ENCODE assay signal across 16 cellular contexts in the genomic region with DNA sequence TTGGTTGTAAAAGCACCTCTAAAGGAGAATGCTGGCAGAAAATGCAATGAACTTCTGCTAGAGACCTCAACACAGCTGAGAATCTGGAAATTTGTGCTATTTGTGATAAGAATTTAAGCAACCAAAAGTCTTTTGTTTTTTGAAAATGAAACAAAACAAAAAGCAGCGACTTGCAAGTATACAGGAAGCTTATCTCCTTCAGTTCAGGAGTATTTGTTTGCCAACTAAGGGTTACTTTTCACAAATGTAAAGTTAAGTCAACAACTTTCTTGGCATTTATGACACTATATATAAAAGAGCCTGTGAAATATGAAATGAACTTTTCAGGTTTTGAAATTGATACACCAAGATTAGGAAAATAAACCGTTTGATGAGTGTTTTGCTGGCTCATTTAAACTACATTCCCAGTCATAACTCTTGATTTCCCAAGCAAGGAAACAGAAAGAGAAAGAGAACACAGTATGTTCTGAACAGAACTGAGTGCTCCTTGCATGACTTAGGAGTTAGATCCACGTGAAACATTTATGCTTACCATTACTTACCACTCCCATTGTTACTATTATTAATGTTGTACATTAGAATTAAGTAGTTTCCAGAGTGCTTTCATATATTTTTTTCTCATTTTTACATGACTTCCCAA.
DNase-seq lines count a peak whose midpoint lies in the region; ATAC-seq and TF ChIP-seq lines count a peak whose summit lies in the region.
"Had no signal": no experiment of that assay in that cellular context is flagged by ENCODE, and none has a peak within 500 bp of the region (broad histone marks: within the 10 kb centered on the region; RNA-seq: fewer than 3 reads in every experiment).

No MANE protein-coding gene starts in this region.

- no peak overlapping the region for H3K4me2 ChIP-seq in SK-N-SH

- no peak for TF ChIP-seq EP300 in SK-N-SH (IDR thresholded peaks at IDR 0.05; ENCODE audit: borderline replicate concordance in 1 of 2, low read depth in 1 of 2, low read length in 1 of 2)

- peak overlapping the region; percentile 16; the same call in 1 of the 2 replicates for H2AFZ ChIP-seq in SK-N-SH (ENCODE audit: low read depth)

- peaks cover 7% of the 10 kb centered on the region for H3K4me1 Mint-ChIP-seq in activated CD4-positive, alpha-beta memory T cell treated with anti-CD3 and anti-CD28 coated beads, Interleukin-2, amount 10 ng/mL, durations not matched to agents 7 days and 5 days

- peak overlapping the region in 1 of 2 experiments; percentile 39; a peak in 1 of 4 replicates for H3K27ac ChIP-seq in SK-N-SH (ENCODE audit: low read depth in 2 of 2, low read length in 1 of 2)
- H3K27ac ChIP-seq in colonic mucosa: peak overlapping the region; percentile 24
- peak overlapping the region; percentile 47 for H3K27ac ChIP-seq in lower lobe of right lung
- peak overlapping the region; percentile 5 for H3K27ac ChIP-seq in urinary bladder (ENCODE audit: low read depth)
- H3K27ac ChIP-seq: 22Rv1, cardiac muscle cell, RWPE1, WERI-Rb-1 had no signal

- H4K20me1 ChIP-seq in SK-N-SH (ENCODE audit: insufficient read depth): no peaks in the 10 kb centered on the region

- H3K27me3 ChIP-seq in SK-N-SH (ENCODE audit: insufficient read depth): peaks cover 6% of the 10 kb centered on the region; the same call in 1 of the 2 replicates
- no peaks in the 10 kb centered on the region for H3K27me3 ChIP-seq in colonic mucosa
- H3K27me3 ChIP-seq in lower lobe of right lung (ENCODE audit: low read depth): no peaks in the 10 kb centered on the region
- 0 out of 2 replicates have a peak, but pooled peaks cover 4% of the 10 kb centered on the region for H3K27me3 ChIP-seq in BE2C
- H3K27me3 ChIP-seq: cardiac muscle cell had no signal

- H3K9me3 ChIP-seq in SK-N-SH (no peaks in the 10 kb centered on the region), colonic mucosa (no peaks in the 10 kb centered on the region), lower lobe of right lung (no peaks in the 10 kb centered on the region), BE2C (no peaks in the 10 kb centered on the region)

- DNase-seq in SK-N-SH (no peak), colonic mucosa (no peak), lower lobe of right lung (no peak), HEK293T (ENCODE audit: extremely low spot score) (no peak), BE2C (no peak)
- DNase-seq in activated CD4-positive, alpha-beta memory T cell treated with anti-CD3 and anti-CD28 coated beads, Interleukin-2, amount 10 ng/mL, durations not matched to agents 7 days and 5 days: no peak
- DNase-seq: activated T-cell treated with anti-CD3 and anti-CD28 coated beads, Interleukin-2, amount 50 U/mL, for 1 hour; COR-L47; NCI-H2171; stimulated activated naive CD8-positive, alpha-beta T cell treated with anti-CD3 and anti-CD28 coated beads, Interleukin-15, amount 100 ng/mL, for 72 hours; WERI-Rb-1 had no signal

- H3K79me2 ChIP-seq in SK-N-SH (ENCODE audit: insufficient read depth): no peaks in the 10 kb centered on the region

- no peak overlapping the region for H3K4me3 Mint-ChIP-seq in activated CD4-positive, alpha-beta memory T cell treated with anti-CD3 and anti-CD28 coated beads, Interleukin-2, amount 10 ng/mL, durations not matched to agents 7 days and 5 days
- H3K4me3 Mint-ChIP-seq: stimulated activated naive CD8-positive, alpha-beta T cell treated with anti-CD3 and anti-CD28 coated beads, Interleukin-15, amount 100 ng/mL, for 72 hours had no signal

- H3K4me3 ChIP-seq in SK-N-SH (ENCODE audit: low read depth in 2 of 2, low read length in 1 of 2) (no peak overlapping the region; a peak in 1 of 4 replicates), colonic mucosa (no peak overlapping the region), lower lobe of right lung (no peak overlapping the region), urinary bladder (ENCODE audit: low read depth, low read length) (peak overlapping the region; percentile 28), BE2C (ENCODE audit: low read depth, low read length) (no peak overlapping the region)
- H3K4me3 ChIP-seq: cardiac muscle cell had no signal

- CTCF ChIA-PET in SK-N-SH (lab: Yijun Ruan, JAX) (no interaction called here), HEK293T (lab: Yijun Ruan, JAX) (no interaction called here)
- CTCF ChIA-PET in activated CD4-positive, alpha-beta memory T cell treated with anti-CD3 and anti-CD28 coated beads, Interleukin-2, amount 10 ng/mL, durations not matched to agents 7 days and 5 days (lab: Charles Lee): no interaction called here

- no peaks in the 10 kb centered on the region for H3F3A ChIP-seq in SK-N-SH (replicated peaks; ENCODE audit: insufficient read depth)

- ATAC-seq in SK-N-SH treated with all-trans-retinoic acid at 6 μM for 48 hours (no peak), lower lobe of right lung (peak; percentile 52 to 72)
- ATAC-seq: stimulated activated naive CD8-positive, alpha-beta T cell treated with anti-CD3 and anti-CD28 coated beads, Interleukin-15, amount 100 ng/mL, for 72 hours had no signal

- TF ChIP-seq RAD21 in SK-N-SH (IDR thresholded peaks at IDR 0.05; ENCODE audit: low read length): no peak

- POLR2A ChIA-PET in SK-N-SH (lab: Yijun Ruan, JAX): no interaction called here
- POLR2A ChIA-PET in activated CD4-positive, alpha-beta memory T cell treated with anti-CD3 and anti-CD28 coated beads, Interleukin-2, amount 10 ng/mL, durations not matched to agents 7 days and 5 days (lab: Charles Lee): no interaction called here
- POLR2A ChIA-PET in HEK293T (lab: Yijun Ruan, JAX): no interaction called here

- H3K4me1 ChIP-seq in SK-N-SH (ENCODE audit: control insufficient read depth in 1 of 2, insufficient read depth in 2 of 2, low read depth in 1 of 2, low read length in 1 of 2) (no peaks in the 10 kb centered on the region), colonic mucosa (peaks cover 7% of the 10 kb centered on the region), lower lobe of right lung (peaks cover 20% of the 10 kb centered on the region), urinary bladder (ENCODE audit: insufficient read depth) (no peaks in the 10 kb centered on the region), BE2C (no peaks in the 10 kb centered on the region)

- H3K36me3 ChIP-seq in SK-N-SH (replicated peaks in 1 of 2; ENCODE audit: control insufficient read depth in 1 of 2, insufficient read depth in 2 of 2, low read length in 1 of 2) (no peaks in the 10 kb centered on the region), colonic mucosa (no peaks in the 10 kb centered on the region), lower lobe of right lung (no peaks in the 10 kb centered on the region), urinary bladder (ENCODE audit: insufficient read depth) (no peaks in the 10 kb centered on the region), BE2C (no peaks in the 10 kb centered on the region)
- H3K36me3 ChIP-seq: cardiac muscle cell, WERI-Rb-1 had no signal

- H3K9ac ChIP-seq in SK-N-SH: no peak overlapping the region
- H3K9ac ChIP-seq in colonic mucosa (ENCODE audit: low read depth in 2 of 2, low read length in 2 of 2): no peak overlapping the region

- H3K9me2 ChIP-seq in SK-N-SH: no peaks in the 10 kb centered on the region

- no peak overlapping the region for H3K27ac Mint-ChIP-seq in activated CD4-positive, alpha-beta memory T cell treated with anti-CD3 and anti-CD28 coated beads, Interleukin-2, amount 10 ng/mL, durations not matched to agents 7 days and 5 days
- H3K27ac Mint-ChIP-seq: stimulated activated naive CD8-positive, alpha-beta T cell treated with anti-CD3 and anti-CD28 coated beads, Interleukin-15, amount 100 ng/mL, for 72 hours had no signal

- H3K36me3 Mint-ChIP-seq in activated CD4-positive, alpha-beta memory T cell treated with anti-CD3 and anti-CD28 coated beads, Interleukin-2, amount 10 ng/mL, durations not matched to agents 7 days and 5 days (ENCODE audit: low read depth): no peaks in the 10 kb centered on the region

- WGBS in SK-N-SH (ENCODE audit: low lambda C conversion rate): 0% methylated on average over 3 of the region's 3 CpGs
- 17% methylated on average over 3 of the region's 3 CpGs for WGBS in urinary bladder

- no peaks in the 10 kb centered on the region for H3K9me3 Mint-ChIP-seq in activated CD4-positive, alpha-beta memory T cell treated with anti-CD3 and anti-CD28 coated beads, Interleukin-2, amount 10 ng/mL, durations not matched to agents 7 days and 5 days

- intact Hi-C loops in colonic mucosa (cut with DNase I): no loop called here
- intact Hi-C loops in lower lobe of right lung (cut with DNase I): no loop called here

- H3K27me3 Mint-ChIP-seq in activated CD4-positive, alpha-beta memory T cell treated with anti-CD3 and anti-CD28 coated beads, Interleukin-2, amount 10 ng/mL, durations not matched to agents 7 days and 5 days: no peaks in the 10 kb centered on the region
- H3K27me3 Mint-ChIP-seq: stimulated activated naive CD8-positive, alpha-beta T cell treated with anti-CD3 and anti-CD28 coated beads, Interleukin-15, amount 100 ng/mL, for 72 hours had no signal

- TF ChIP-seq CTCF in SK-N-SH (IDR thresholded peaks at IDR 0.05) (no peak), colonic mucosa (IDR thresholded peaks at IDR 0.05) (no peak), lower lobe of right lung (IDR thresholded peaks at IDR 0.05) (no peak), BE2C (IDR thresholded peaks at IDR 0.05; ENCODE audit: low read depth, low read length) (no peak)

TF ChIP-seq in SK-N-SH, 30 proteins besides CTCF, POLR2A, EP300 and RAD21 (continues in another document):
- TF ChIP-seq EZH2phosphoT487 (IDR thresholded peaks at IDR 0.05; ENCODE audit: borderline replicate concordance, low read depth): no peak
- TF ChIP-seq SMC3 (IDR thresholded peaks at IDR 0.05; ENCODE audit: low read depth, low read length): no peak
- TF ChIP-seq RXRA (IDR thresholded peaks at IDR 0.05; ENCODE audit: borderline replicate concordance, low read depth): no peak
- TF ChIP-seq POLR2AphosphoS5 (IDR thresholded peaks at IDR 0.05; ENCODE audit: low read depth, low read length): no peak
- no peak for TF ChIP-seq FOSL2 (IDR thresholded peaks at IDR 0.05; ENCODE audit: borderline replicate concordance, low read depth)

TF ChIP-seq in SK-N-SH treated with all-trans-retinoic acid at 6 μM for 48 hours, 23 proteins besides CTCF, POLR2A, EP300 and RAD21 (continues in another document):
- no peak for TF ChIP-seq PPARA (CRISPR knock-in tag; IDR thresholded peaks at IDR 0.05; ENCODE audit: borderline replicate concordance)
- TF ChIP-seq ESRRG (CRISPR knock-in tag; IDR thresholded peaks at IDR 0.05): no peak
- TF ChIP-seq ZFP30 (CRISPR knock-in tag; IDR thresholded peaks at IDR 0.05): no peak
- TF ChIP-seq ISL1 (CRISPR knock-in tag; IDR thresholded peaks at IDR 0.05): no peak

TF ChIP-seq in HEK293T, 16 proteins besides CTCF, POLR2A, EP300 and RAD21 (continues in another document):
- no peak for TF ChIP-seq SP1 (IDR thresholded peaks at IDR 0.05)
- no peak for TF ChIP-seq HDGF (IDR thresholded peaks at IDR 0.05; ENCODE audit: borderline replicate concordance)
